Comparison of ENCODE assay signal across 1 cellular context in genomic region chr15:84714816-84715215, GRCh38.
TF ChIP-seq lines count a peak whose summit lies in the region.

No MANE protein-coding gene starts in this region.

TF ChIP-seq in GM23338, 12 proteins besides CTCF, POLR2A, EP300 and RAD21 (continued from another document):
- no peak for TF ChIP-seq ZNF462 (CRISPR knock-in tag; IDR thresholded peaks at IDR 0.05)
